7 cellular contexts compared by ENCODE assay signal in genomic region chr3:150414273-150414672, GRCh38. TPM values are rescaled to one million over a fixed set of nuclear protein-coding genes. Genes with fewer than 3 reads are reported as not detected.
A peak's percentile ranks its signal among the peaks of the same experiment; 100 is the strongest.
DNase-seq lines count a peak whose midpoint lies in the region; ATAC-seq and TF ChIP-seq lines count a peak whose summit lies in the region.

No MANE protein-coding gene starts in this region.

- peaks cover 12% of the 10 kb centered on the region for H3K79me1 ChIP-seq in trophoblast cell (ENCODE audit: low read length)

- H3K4me2 ChIP-seq in trophoblast cell (ENCODE audit: low read length): peak overlapping the region; percentile 15

- in situ Hi-C loops in SK-MEL-5 (cut with HindIII; ENCODE audit: low pct_unique_long_range_greater_than_20kb, low sequenced_read_pairs): no loop called here

- peak overlapping the region in 1 of 4 donors; percentile 11 for H3K27ac ChIP-seq in esophagus muscularis mucosa (replicated peaks in 1 of 4)
- no peak overlapping the region for H3K27ac ChIP-seq in trophoblast cell (ENCODE audit: low read depth, low read length)

- DNase-seq in H4 (ENCODE audit: low spot score) (peak; percentile 23), SK-MEL-5 (ENCODE audit: low read depth, low spot score) (peak; percentile 84), esophagus muscularis mucosa (ENCODE audit: extremely low spot score) (no peak), trophoblast cell (peak in 1 of 2 donors; percentile 43), NCI-H1048 (lab: John Stamatoyannopoulos, UW) (no peak)
- DNase-seq in stimulated activated CD4-positive, alpha-beta T cell treated with anti-CD3 and anti-CD28 coated beads, Interleukin-4, amount 100 ng/mL, for 24 hours: no peak

- intact Hi-C loops in esophagus muscularis mucosa (cut with DNase I): loop anchor here (5.0 to 10.0 kb wide), 2 partner anchors 53 to 129 kb away; no protein-coding TSS in a partner anchor

- H3K9ac ChIP-seq in trophoblast cell (ENCODE audit: low read length): no peak overlapping the region

- peaks cover 45 to 83% (median 74%) of the 10 kb centered on the region in 4 donors for H3K4me1 ChIP-seq in esophagus muscularis mucosa
- no peaks in the 10 kb centered on the region for H3K4me1 ChIP-seq in trophoblast cell (ENCODE audit: control insufficient read depth in 1 of 2, insufficient read depth in 2 of 2, low read length in 2 of 2)

- TF ChIP-seq POLR2A in esophagus muscularis mucosa (IDR thresholded peaks at IDR 0.05; ENCODE audit: low read depth): no peak

- ATAC-seq in GM19452 (IDR thresholded peaks at IDR 0.05; ENCODE audit: unreplicated experiment): no peak

- no peak overlapping the region for H3K18ac ChIP-seq in trophoblast cell (ENCODE audit: low read length)

- no peak for TF ChIP-seq EP300 in esophagus muscularis mucosa (IDR thresholded peaks at IDR 0.05)

- H2AK5ac ChIP-seq in trophoblast cell (ENCODE audit: low read length): no peak overlapping the region

- H2BK120ac ChIP-seq in trophoblast cell (ENCODE audit: insufficient read depth, low read length, poor library complexity): no peak overlapping the region

- H3K27me3 ChIP-seq in esophagus muscularis mucosa (no peaks in the 10 kb centered on the region), trophoblast cell (ENCODE audit: insufficient read depth, low read length) (no peaks in the 10 kb centered on the region)

- no peak for TF ChIP-seq CTCF in esophagus muscularis mucosa (IDR thresholded peaks at IDR 0.05)

- no peak overlapping the region for H3K4ac ChIP-seq in trophoblast cell (ENCODE audit: low read depth, low read length)

- WGBS in esophagus muscularis mucosa: 6% methylated on average over 2 of the region's 2 CpGs
- no CpG with 5 or more reads among the region's 2 CpGs for WGBS in trophoblast cell (ENCODE audit: extremely low coverage, insufficient coverage, insufficient read length)

- no peak overlapping the region for H2BK5ac ChIP-seq in trophoblast cell (ENCODE audit: low read depth, low read length, poor library complexity)

- H3K9me3 ChIP-seq in esophagus muscularis mucosa: no peaks in the 10 kb centered on the region
- H3K9me3 ChIP-seq in trophoblast cell (ENCODE audit: insufficient read depth, low read depth, low read length): peaks cover 4% of the 10 kb centered on the region

- H3K23ac ChIP-seq in trophoblast cell (ENCODE audit: low read length): no peak overlapping the region

- no peak overlapping the region for H4K12ac ChIP-seq in trophoblast cell (ENCODE audit: low read depth, low read length)

- peaks cover 23% of the 10 kb centered on the region for H3K79me2 ChIP-seq in trophoblast cell (ENCODE audit: control insufficient read depth, insufficient read depth, low read length, poor library complexity)

- H2BK12ac ChIP-seq in trophoblast cell (ENCODE audit: low read length): no peak overlapping the region

- H3K4me3 ChIP-seq in esophagus muscularis mucosa: peak overlapping the region; percentile 67 to 93 (median 76)
- H3K4me3 ChIP-seq in trophoblast cell (ENCODE audit: low read depth, low read length): no peak overlapping the region

- no peak overlapping the region for H3K14ac ChIP-seq in trophoblast cell (ENCODE audit: low read length)

- H4K91ac ChIP-seq in trophoblast cell (ENCODE audit: low read depth, low read length): no peak overlapping the region

- no peak overlapping the region for H4K8ac ChIP-seq in trophoblast cell (ENCODE audit: low read depth, low read length)

- no peak overlapping the region for H2AFZ ChIP-seq in trophoblast cell (ENCODE audit: insufficient read depth, low read length, poor library complexity)

- H3K36me3 ChIP-seq in esophagus muscularis mucosa (no peaks in the 10 kb centered on the region), trophoblast cell (ENCODE audit: control insufficient read depth in 1 of 2, insufficient read depth in 2 of 2, low read length in 2 of 2) (peaks cover 10% of the 10 kb centered on the region in 2 experiments)

RNA-seq across cellular contexts. Expression of gene TSC22D2, which starts 6.2 kb away (rescaled TPM):
- total RNA-seq in H4 (2014; rRNA removed; shearing (Covaris generic)): 5.8 and 7.2 TPM in 2 replicates
- 6.3 and 9.0 TPM in 2 replicates for total RNA-seq in SK-MEL-5 (2014; rRNA removed; shearing (Covaris generic))
- polyA plus RNA-seq in SK-MEL-5 (2015; cell fraction: cytosol; rRNA removed): 18.3 and 21.8 TPM in 2 replicates
- polyA plus RNA-seq in SK-MEL-5 (2015; cell fraction: nucleus; rRNA removed): 22.8 and 24.5 TPM in 2 replicates
- total RNA-seq in esophagus muscularis mucosa: 10 to 100 TPM; 19.1 to 27.1 (median 21.2) TPM
- polyA plus RNA-seq in trophoblast cell (2013): 64.7 and 65.3 TPM in 2 replicates

Comparison
In these comparisons a context has a peak if more than half of its experiments do, and no peak if none do; other contexts are left out.
1. DNase-seq: peak in H4 (single experiment) and SK-MEL-5 (single experiment); none in esophagus muscularis mucosa (single experiment), NCI-H1048 (single experiment) and stimulated activated CD4-positive, alpha-beta T cell treated with anti-CD3 and anti-CD28 coated beads, Interleukin-4, amount 100 ng/mL, for 24 hours (single experiment).